15 cellular contexts compared by ENCODE assay signal in genomic region chr20:20070871-20071726, GRCh38. TPM values are rescaled to one million over a fixed set of nuclear protein-coding genes. Genes with fewer than 3 reads are reported as not detected.
DNase-seq lines count a peak whose midpoint lies in the region; ATAC-seq and TF ChIP-seq lines count a peak whose summit lies in the region.
"Had no signal": no experiment of that assay in that cellular context is flagged by ENCODE, and none has a peak within 500 bp of the region (broad histone marks: within the 10 kb centered on the region; RNA-seq: fewer than 3 reads in every experiment).

No MANE protein-coding gene starts in this region.

- TF ChIP-seq POLR2A in adrenal gland (IDR thresholded peaks at IDR 0.05): no peak

- intact Hi-C loops in left cardiac atrium (cut with DNase I): no loop called here
- intact Hi-C loops in adrenal gland (cut with DNase I): no loop called here

- peak; percentile 38 to 65 for ATAC-seq in left cardiac atrium
- ATAC-seq: CD8-positive, alpha-beta T cell had no signal

- peak; percentile 22 for DNase-seq in NCI-H1092 treated with DMSO at 0.1 percent for 48 hours (lab: John Stamatoyannopoulos, UW)
- peak; percentile 23 to 65 for DNase-seq in SHP77 (lab: John Stamatoyannopoulos, UW)
- DNase-seq in left cardiac atrium: no peak
- DNase-seq in effector memory CD4-positive, alpha-beta T cell: no peak
- DNase-seq in GM13976 (ENCODE audit: low spot score): no peak
- DNase-seq in adrenal gland: no peak
- DNase-seq: CD8-positive, alpha-beta T cell; NCI-H1105; NCI-H1930; NCI-H82; SJCRH30 had no signal

- WGBS in adrenal gland, 4 donors: 48 to 63% (median 56%) methylated on average over 10 of the region's 10 CpGs

- no peaks in the 10 kb centered on the region for H3K9me3 ChIP-seq in skeletal muscle tissue (ENCODE audit: control insufficient read depth in 3 of 3, low read length in 3 of 3)
- no peaks in the 10 kb centered on the region for H3K9me3 ChIP-seq in effector memory CD4-positive, alpha-beta T cell (ENCODE audit: control insufficient read depth, low read length)
- no peaks in the 10 kb centered on the region for H3K9me3 ChIP-seq in adrenal gland (replicated peaks in 1 of 3)
- H3K9me3 ChIP-seq: SJCRH30 had no signal

- in situ Hi-C loops in GM13976 (cut with MboI; ENCODE audit: low sequenced_read_pairs, unreplicated experiment): no loop called here

- TF ChIP-seq CTCF in GM13976 (IDR thresholded peaks at IDR 0.05; ENCODE audit: borderline replicate concordance, control extremely low read depth, extremely low read depth, insufficient read depth, missing control alignments) (no peak), adrenal gland (IDR thresholded peaks at IDR 0.05) (no peak)

- H3K27me3 ChIP-seq in skeletal muscle tissue (ENCODE audit: control insufficient read depth in 3 of 3, insufficient read depth in 3 of 3, low read length in 3 of 3) (no peaks in the 10 kb centered on the region), adrenal gland (no peaks in the 10 kb centered on the region)
- H3K27me3 ChIP-seq in effector memory CD4-positive, alpha-beta T cell (replicated peaks; ENCODE audit: control insufficient read depth, insufficient read depth, low read length, poor library complexity, severe bottlenecking): no peaks in the 10 kb centered on the region
- H3K27me3 ChIP-seq: SJCRH30 had no signal

- H3K36me3 ChIP-seq in skeletal muscle tissue (ENCODE audit: control insufficient read depth in 3 of 3, insufficient read depth in 3 of 3, low read length in 3 of 3) (no peaks in the 10 kb centered on the region), adrenal gland (replicated peaks in 1 of 2) (no peaks in the 10 kb centered on the region)
- no peaks in the 10 kb centered on the region for H3K36me3 ChIP-seq in effector memory CD4-positive, alpha-beta T cell (ENCODE audit: control insufficient read depth, insufficient read depth, low read length)
- H3K36me3 ChIP-seq: SJCRH30 had no signal

- H3K4me1 ChIP-seq in skeletal muscle tissue (ENCODE audit: control insufficient read depth in 3 of 3, insufficient read depth in 3 of 3, low read length in 3 of 3) (peaks cover 7 to 36% (median 22%) of the 10 kb centered on the region in 3 donors), adrenal gland (replicated peaks in 1 of 2) (no peaks in the 10 kb centered on the region)
- H3K4me1 ChIP-seq in effector memory CD4-positive, alpha-beta T cell (ENCODE audit: control insufficient read depth, insufficient read depth, low read length, poor library complexity, severe bottlenecking): no peaks in the 10 kb centered on the region

- H3K4me3 ChIP-seq in skeletal muscle tissue (ENCODE audit: low read length in 3 of 3) (no peak overlapping the region), adrenal gland (no peak overlapping the region)
- no peak overlapping the region for H3K4me3 ChIP-seq in effector memory CD4-positive, alpha-beta T cell (ENCODE audit: insufficient read depth, low read depth, low read length, poor library complexity, severe bottlenecking)
- H3K4me3 ChIP-seq: SJCRH30 had no signal

- no peak overlapping the region for H3K9ac ChIP-seq in skeletal muscle tissue (ENCODE audit: low read depth in 1 of 3, low read length in 3 of 3)
- H3K9ac ChIP-seq: KMS-11 had no signal

- peak overlapping the region; percentile 31 for H3K27ac ChIP-seq in skeletal muscle tissue (ENCODE audit: low read depth, low read length)
- H3K27ac ChIP-seq in effector memory CD4-positive, alpha-beta T cell (ENCODE audit: insufficient read depth, low read length, poor library complexity, severe bottlenecking): no peak overlapping the region
- no peak overlapping the region for H3K27ac ChIP-seq in adrenal gland
- H3K27ac ChIP-seq: KMS-11, SJCRH30 had no signal

RNA-seq across cellular contexts. Expression of gene CFAP61, which starts 18.8 kb away (rescaled TPM):
- total RNA-seq in left cardiac atrium: 1 to 10 TPM; 1.0 TPM
- total RNA-seq in skeletal muscle tissue: 1.0 TPM
- total RNA-seq in adrenal gland: 1 to 10 TPM in 3 of 8 donors, under 1 TPM in 2, not detected in 3; 0.53 to 3.6 (median 1.1) TPM
- 1 to 10 TPM in 2 of 3 donors, under 1 TPM in 1; 0.61 to 2.7 (median 1.6) TPM for polyA plus RNA-seq in adrenal gland
- total RNA-seq: CD8-positive, alpha-beta T cell had no signal
- polyA plus RNA-seq: AG04450, BJ had no signal

RNA-seq across cellular contexts. Expression of gene CRNKL1, which starts 18.8 kb away (rescaled TPM):
- total RNA-seq in left cardiac atrium (10 to 100 TPM; 12.8 to 16.4 TPM), skeletal muscle tissue (38.1 TPM), adrenal gland (10 to 100 TPM in 7 of 8 donors, 1 to 10 TPM in 1; 9.6 to 21.7 (median 17.1) TPM)
- 10 to 100 TPM; 17.2 to 23.8 (median 22.4) TPM for polyA plus RNA-seq in adrenal gland

RNA-seq across cellular contexts. Expression of gene NAA20, which starts 53.9 kb away (rescaled TPM):
- total RNA-seq in left cardiac atrium (10 to 100 TPM; 49.0 to 63.1 TPM), skeletal muscle tissue (58.5 TPM), adrenal gland (10 to 100 TPM; 19.4 to 75.7 (median 49.4) TPM)
- polyA plus RNA-seq in adrenal gland: 100 to 1,000 TPM in 2 of 3 donors, 10 to 100 TPM in 1; 95.3 to 124 (median 115) TPM

Comparison
In these comparisons a context has a peak if more than half of its experiments do, and no peak if none do; other contexts are left out.
1. DNase-seq: peak in NCI-H1092 treated with DMSO at 0.1 percent for 48 hours (single experiment) and SHP77 (2 of 2); none in left cardiac atrium (single experiment), effector memory CD4-positive, alpha-beta T cell (0 of 3), GM13976 (single experiment) and adrenal gland (0 of 7).